In the genomic region with DNA sequence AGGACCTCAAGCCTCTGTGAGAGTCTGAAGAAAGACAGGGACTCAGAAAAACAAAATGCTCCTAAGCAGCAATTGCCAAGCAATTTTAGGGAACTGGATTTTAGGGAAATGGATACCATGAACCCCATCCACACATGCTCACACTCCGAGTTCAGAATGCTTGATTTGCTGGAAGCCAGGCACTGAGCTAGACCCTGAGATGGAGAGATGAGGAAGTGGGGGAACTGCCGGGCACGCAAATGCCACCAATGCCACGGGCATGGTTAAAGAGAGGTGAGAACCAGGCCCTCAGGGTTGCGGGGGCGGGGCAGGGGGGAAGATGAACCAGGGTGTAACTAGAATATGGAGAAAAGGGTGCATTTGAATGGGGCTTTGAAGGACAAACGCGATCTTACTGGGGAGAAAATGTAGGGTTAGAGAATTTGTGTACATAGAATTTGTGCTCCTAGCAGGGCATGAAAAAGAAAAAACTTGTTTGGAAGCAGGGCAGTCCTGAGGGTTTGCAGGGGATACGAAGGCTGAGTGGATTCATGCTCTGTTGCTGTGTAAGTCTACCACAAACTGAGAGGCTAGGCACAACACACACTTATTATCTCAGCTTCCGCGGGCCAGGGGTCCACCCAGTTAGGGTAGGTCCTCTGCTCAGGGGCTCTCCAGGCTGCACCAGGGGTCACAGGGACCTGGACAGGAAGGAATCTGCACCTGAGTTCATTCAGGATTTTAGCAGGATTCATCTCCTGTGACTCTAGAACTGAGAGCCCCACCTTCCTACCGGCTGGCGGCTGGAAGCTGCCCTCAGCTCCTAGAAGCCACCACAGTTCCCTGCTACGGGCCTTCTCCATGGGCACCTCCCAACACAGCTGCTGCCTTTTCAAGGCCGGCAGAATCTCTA, we compare ENCODE assay signal across 11 cellular contexts.
DNase-seq lines count a peak whose midpoint lies in the region; ATAC-seq and TF ChIP-seq lines count a peak whose summit lies in the region.
"Had no signal": no experiment of that assay in that cellular context is flagged by ENCODE, and none has a peak within 500 bp of the region (broad histone marks: within the 10 kb centered on the region; RNA-seq: fewer than 3 reads in every experiment).

No MANE protein-coding gene starts in this region.

- peaks cover 2% of the 10 kb centered on the region for H3K36me3 Mint-ChIP-seq in effector memory CD8-positive, alpha-beta T cell (ENCODE audit: insufficient read depth)

- no peaks in the 10 kb centered on the region for H4K20me1 ChIP-seq in smooth muscle cell (ENCODE audit: low read depth)

- TF ChIP-seq CTCF in spleen (IDR thresholded peaks at IDR 0.05 in 8 of 11, conservative IDR thresholded peaks at IDR 0.05 in 3 of 11) (no peak), esophagus muscularis mucosa (IDR thresholded peaks at IDR 0.05) (no peak), smooth muscle cell (IDR thresholded peaks at IDR 0.05; ENCODE audit: borderline replicate concordance, insufficient read depth, poor library complexity, severe bottlenecking) (no peak)

- intact Hi-C loops in spleen (cut with DNase I; ENCODE audit: low total_unique reads) (no loop called here), esophagus muscularis mucosa (cut with DNase I) (no loop called here)

- peaks cover 20 to 33% of the 10 kb centered on the region in 2 donors for H3K4me1 Mint-ChIP-seq in effector memory CD8-positive, alpha-beta T cell (ENCODE audit: low read depth in 2 of 2)

- no peaks in the 10 kb centered on the region for H3F3A ChIP-seq in smooth muscle cell (ENCODE audit: low read depth)

- no peak overlapping the region for H3K27ac ChIP-seq in spleen
- no peak overlapping the region for H3K27ac ChIP-seq in esophagus muscularis mucosa (replicated peaks in 1 of 4)
- H3K27ac ChIP-seq in smooth muscle cell (ENCODE audit: low read depth) = no peak overlapping the region
- H3K27ac ChIP-seq: PC-9 had no signal

- no peak overlapping the region for H3K27ac Mint-ChIP-seq in effector memory CD8-positive, alpha-beta T cell

- H3K4me2 ChIP-seq in smooth muscle cell = no peak overlapping the region
- H3K4me2 ChIP-seq: PC-9 had no signal

- no peak overlapping the region for H3K9ac ChIP-seq in smooth muscle cell (ENCODE audit: low read depth)

- H3K27me3 ChIP-seq in spleen (replicated peaks in 1 of 7) (no peaks in the 10 kb centered on the region), esophagus muscularis mucosa (no peaks in the 10 kb centered on the region), smooth muscle cell (ENCODE audit: low read depth) (no peaks in the 10 kb centered on the region)

- no peak for ATAC-seq in effector memory CD8-positive, alpha-beta T cell (replicated peaks)
- no peak for ATAC-seq in activated CD4-positive, CD25-positive, alpha-beta regulatory T cell treated with anti-CD3 and anti-CD28 coated beads, Interleukin-2, amount 50 U/mL, for 24 hours

- peaks cover 15 to 31% of the 10 kb centered on the region in 2 donors for H3K27me3 Mint-ChIP-seq in effector memory CD8-positive, alpha-beta T cell

- peak; percentile 85 for DNase-seq in CD1c-positive myeloid dendritic cell (ENCODE audit: extremely low spot score)
- DNase-seq in MV-4-11 (lab: John Stamatoyannopoulos, UW) = peak; percentile 84
- DNase-seq in effector memory CD8-positive, alpha-beta T cell = no peak
- DNase-seq in spleen = peak; percentile 79
- no peak for DNase-seq in esophagus muscularis mucosa (ENCODE audit: extremely low spot score)
- DNase-seq in smooth muscle cell (lab: John Stamatoyannopoulos, UW; ENCODE audit: unreplicated experiment) = no peak
- DNase-seq: GOT3, NCI-H1048, NCI-H2107, PC-9 had no signal

- no peak overlapping the region for H2AFZ ChIP-seq in smooth muscle cell (ENCODE audit: low read depth)
- H2AFZ ChIP-seq: PC-9 had no signal

- H3K4me3 Mint-ChIP-seq in effector memory CD8-positive, alpha-beta T cell = peak overlapping the region; percentile 66 to 67

- WGBS in spleen, 5 donors = 69 to 78% (median 75%) methylated on average over 13 to 15 of the region's 15 CpGs
- 87% methylated on average over 15 of the region's 15 CpGs for WGBS in esophagus muscularis mucosa
- WGBS in smooth muscle cell (ENCODE audit: low lambda C conversion rate) = 82% methylated on average over 15 of the region's 15 CpGs

- H3K36me3 ChIP-seq in spleen (no peaks in the 10 kb centered on the region), esophagus muscularis mucosa (no peaks in the 10 kb centered on the region), smooth muscle cell (ENCODE audit: low read depth) (no peaks in the 10 kb centered on the region)

- no peak for TF ChIP-seq EP300 in esophagus muscularis mucosa (IDR thresholded peaks at IDR 0.05)

- H3K4me3 ChIP-seq in spleen (no peak overlapping the region), esophagus muscularis mucosa (no peak overlapping the region), smooth muscle cell (no peak overlapping the region)
- H3K4me3 ChIP-seq: PC-9 had no signal

- no peaks in the 10 kb centered on the region for H3K79me2 ChIP-seq in smooth muscle cell (ENCODE audit: low read depth)

- peaks cover 16 to 90% (median 56%) of the 10 kb centered on the region in 6 donors for H3K4me1 ChIP-seq in spleen
- peaks cover 16 to 29% (median 26%) of the 10 kb centered on the region in 4 donors for H3K4me1 ChIP-seq in esophagus muscularis mucosa
- H3K4me1 ChIP-seq in smooth muscle cell (ENCODE audit: low read depth) = no peaks in the 10 kb centered on the region

- TF ChIP-seq POLR2A in spleen (IDR thresholded peaks at IDR 0.05) = no peak
- TF ChIP-seq POLR2A in esophagus muscularis mucosa (IDR thresholded peaks at IDR 0.05; ENCODE audit: low read depth) = no peak

- H3K9me3 ChIP-seq in spleen = no peaks in the 10 kb centered on the region
- H3K9me3 ChIP-seq in esophagus muscularis mucosa = no peaks in the 10 kb centered on the region
- H3K9me3 ChIP-seq in smooth muscle cell (replicated peaks; ENCODE audit: low read depth) = no peaks in the 10 kb centered on the region

- H3K9me3 Mint-ChIP-seq in effector memory CD8-positive, alpha-beta T cell = no peaks in the 10 kb centered on the region

Comparison
In these comparisons a context has a peak if more than half of its experiments do, and no peak if none do; other contexts are left out.
1. DNase-seq: peak in CD1c-positive myeloid dendritic cell (single experiment), MV-4-11 (single experiment) and spleen (single experiment); none in effector memory CD8-positive, alpha-beta T cell (0 of 3), esophagus muscularis mucosa (single experiment) and smooth muscle cell (single experiment).